ENCODE assay signal across 10 cellular contexts in the genomic region with DNA sequence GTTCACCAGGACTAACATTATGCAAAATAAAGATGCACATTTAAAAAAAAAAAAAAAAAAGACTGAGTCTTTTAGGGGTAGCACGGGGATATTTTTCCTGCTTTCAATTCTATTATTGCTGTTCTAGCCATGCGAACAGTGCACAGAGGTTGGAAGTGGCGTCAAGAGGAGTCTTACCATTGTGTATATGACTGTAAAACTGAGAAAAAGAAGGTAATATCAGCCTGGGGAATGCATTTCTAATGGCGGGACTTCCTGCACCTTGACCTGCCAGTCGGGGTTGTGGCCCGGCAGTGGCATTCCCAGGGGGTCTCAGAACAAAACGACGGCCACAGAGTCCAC. TPM values are rescaled to one million over a fixed set of nuclear protein-coding genes. Genes with fewer than 3 reads are reported as not detected.
DNase-seq lines count a peak whose midpoint lies in the region; ATAC-seq, FAIRE-seq and TF ChIP-seq lines count a peak whose summit lies in the region.
"Had no signal": no experiment of that assay in that cellular context is flagged by ENCODE, and none has a peak within 500 bp of the region (broad histone marks: within the 10 kb centered on the region; RNA-seq: fewer than 3 reads in every experiment).

No MANE protein-coding gene starts in this region.

- no peaks in the 10 kb centered on the region for H3K9me3 ChIP-seq in CD4-positive, alpha-beta T cell (ENCODE audit: control insufficient read depth, low read length)

- no peak overlapping the region for H3K27ac Mint-ChIP-seq in CD4-positive, alpha-beta T cell
- H3K27ac Mint-ChIP-seq in IgD-negative memory B cell (peak overlapping the region in 1 of 3 donors; percentile 22), endothelial cell (ENCODE audit: unreplicated experiment) (no peak overlapping the region), osteocyte (ENCODE audit: unreplicated experiment) (no peak overlapping the region)

- peaks cover 25% of the 10 kb centered on the region for H3K4me1 Mint-ChIP-seq in CD4-positive, alpha-beta T cell (ENCODE audit: low read depth)
- H3K4me1 Mint-ChIP-seq in IgD-negative memory B cell (peaks cover 6 to 13% (median 11%) of the 10 kb centered on the region in 3 donors), endothelial cell (ENCODE audit: unreplicated experiment) (peaks cover 44% of the 10 kb centered on the region), osteocyte (ENCODE audit: unreplicated experiment) (peaks cover 24% of the 10 kb centered on the region)

- DNase-seq in CD4-positive, alpha-beta T cell = no peak
- DNase-seq in endothelial cell (ENCODE audit: low spot score) = no peak
- no peak for DNase-seq in osteocyte (ENCODE audit: extremely low spot score, unreplicated experiment)
- no peak for DNase-seq in urothelium cell line (ENCODE audit: low spot score)
- no peak for DNase-seq in SIG-M5 treated with dmso at 0.1 percent for 504 hours (lab: John Stamatoyannopoulos, UW; ENCODE audit: unreplicated experiment)
- DNase-seq in activated CD8-positive, alpha-beta memory T cell treated with anti-CD3 and anti-CD28 coated beads, Interleukin-2, amount 50 U/mL, for 48 hours = no peak
- DNase-seq in NCI-H82 (lab: John Stamatoyannopoulos, UW) = no peak

- FAIRE-seq in urothelium cell line (lab: Jason Lieb, UNC) = no peak
- FAIRE-seq: TTC549 had no signal

- H3K4me3 Mint-ChIP-seq in CD4-positive, alpha-beta T cell = peak overlapping the region; percentile 75
- H3K4me3 Mint-ChIP-seq in IgD-negative memory B cell (peak overlapping the region in 3 of 4 donors; percentile 10 to 18 (median 16)), endothelial cell (ENCODE audit: unreplicated experiment) (peak overlapping the region; percentile 76), osteocyte (ENCODE audit: unreplicated experiment) (peak overlapping the region; percentile 78)

- intact Hi-C loops in CD4-positive, alpha-beta T cell (cut with DNase I, micrococcal nuclease) = no loop called here

- H3K36me3 Mint-ChIP-seq in CD4-positive, alpha-beta T cell (ENCODE audit: low read depth) = no peaks in the 10 kb centered on the region
- H3K36me3 Mint-ChIP-seq in IgD-negative memory B cell = no peaks in the 10 kb centered on the region
- H3K36me3 Mint-ChIP-seq in endothelial cell (ENCODE audit: low read depth, unreplicated experiment) = peaks cover 6% of the 10 kb centered on the region
- H3K36me3 Mint-ChIP-seq in osteocyte (ENCODE audit: unreplicated experiment) = peaks cover 3% of the 10 kb centered on the region

- CTCF ChIA-PET in CD4-positive, alpha-beta T cell (lab: Charles Lee) = no interaction called here

- TF ChIP-seq CTCF in CD4-positive, alpha-beta T cell (IDR thresholded peaks at IDR 0.05) = no peak
- TF ChIP-seq CTCF in endothelial cell (IDR thresholded peaks at IDR 0.05; ENCODE audit: unreplicated experiment) = no peak
- no peak for TF ChIP-seq CTCF in osteocyte (IDR thresholded peaks at IDR 0.05)

- POLR2A ChIA-PET in CD4-positive, alpha-beta T cell (lab: Charles Lee) = no interaction called here

- H3K27me3 ChIP-seq in CD4-positive, alpha-beta T cell (ENCODE audit: control insufficient read depth, insufficient read depth, low read length) = peaks cover 96% of the 10 kb centered on the region

- H3K9me3 Mint-ChIP-seq in CD4-positive, alpha-beta T cell = peaks cover 4% of the 10 kb centered on the region
- peaks cover 1 to 5% (median 4%) of the 10 kb centered on the region in 3 donors for H3K9me3 Mint-ChIP-seq in IgD-negative memory B cell
- no peaks in the 10 kb centered on the region for H3K9me3 Mint-ChIP-seq in endothelial cell (ENCODE audit: unreplicated experiment)
- H3K9me3 Mint-ChIP-seq in osteocyte (ENCODE audit: unreplicated experiment) = peaks cover 6% of the 10 kb centered on the region

- H3K27ac ChIP-seq in CD4-positive, alpha-beta T cell (ENCODE audit: low read depth, low read length) = no peak overlapping the region
- H3K27ac ChIP-seq: epithelial cell of prostate had no signal

- H3K27me3 Mint-ChIP-seq in CD4-positive, alpha-beta T cell = peaks cover 85% of the 10 kb centered on the region
- peaks cover 74% of the 10 kb centered on the region for H3K27me3 Mint-ChIP-seq in IgD-negative memory B cell
- H3K27me3 Mint-ChIP-seq in endothelial cell (ENCODE audit: unreplicated experiment) = peaks cover 37% of the 10 kb centered on the region
- peaks cover 91% of the 10 kb centered on the region for H3K27me3 Mint-ChIP-seq in osteocyte (ENCODE audit: unreplicated experiment)

- no peak for ATAC-seq in CD4-positive, alpha-beta T cell (ENCODE audit: poor library complexity)

RNA-seq across cellular contexts. Expression of gene VAX2, which starts 13.2 kb away (rescaled TPM):
- not detected for total RNA-seq in CD4-positive, alpha-beta T cell
- polyA plus RNA-seq in IgD-negative memory B cell = not detected
- 2.2 TPM for total RNA-seq in endothelial cell (ENCODE audit: unreplicated experiment)
- 5.9 and 8.3 TPM in 2 replicates for total RNA-seq in osteocyte

RNA-seq across cellular contexts. Expression of gene ATP6V1B1, which starts 48.5 kb away (rescaled TPM):
- total RNA-seq in CD4-positive, alpha-beta T cell = not detected
- polyA plus RNA-seq in IgD-negative memory B cell = not detected
- total RNA-seq in endothelial cell (ENCODE audit: unreplicated experiment) = not detected
- 6.3 and 6.5 TPM in 2 replicates for total RNA-seq in osteocyte

RNA-seq across cellular contexts. Expression of gene CD207, which starts 51.6 kb away (rescaled TPM):
- total RNA-seq in CD4-positive, alpha-beta T cell = under 1 TPM in 1 of 2 experiments, not detected in 1; 0.25 TPM
- not detected for polyA plus RNA-seq in IgD-negative memory B cell
- total RNA-seq in endothelial cell (ENCODE audit: unreplicated experiment) (0.74 TPM), osteocyte (not detected in 2 replicates)

Comparison
In these comparisons a context has a peak if more than half of its experiments do, and no peak if none do; other contexts are left out.
1. H3K4me3 Mint-ChIP-seq: peak in every context shown above with its lines; median percentile 78 in osteocyte; 76 in endothelial cell; 75 in CD4-positive, alpha-beta T cell; 16 in IgD-negative memory B cell.